8 cellular contexts compared by ENCODE assay signal in genomic region chr14:22980672-22981089, GRCh38. TPM values are rescaled to one million over a fixed set of nuclear protein-coding genes. Genes with fewer than 3 reads are reported as not detected.
DNase-seq lines count a peak whose midpoint lies in the region; ATAC-seq and TF ChIP-seq lines count a peak whose summit lies in the region.

No MANE protein-coding gene starts in this region.

- H3K27me3 ChIP-seq in right cardiac atrium (ENCODE audit: control insufficient read depth, insufficient read depth): no peaks in the 10 kb centered on the region
- H3K27me3 ChIP-seq in gastrocnemius medialis: peaks cover 26 to 32% (median 32%) of the 10 kb centered on the region in 3 donors

- H3K4me1 ChIP-seq in right cardiac atrium (ENCODE audit: control insufficient read depth, insufficient read depth, low read length): peaks cover 6% of the 10 kb centered on the region
- H3K4me1 ChIP-seq in gastrocnemius medialis: peaks cover 3 to 21% of the 10 kb centered on the region in 2 donors

- no peaks in the 10 kb centered on the region for H3K4me1 Mint-ChIP-seq in activated naive CD4-positive, alpha-beta T cell treated with anti-CD3 and anti-CD28 coated beads for 36 hours (ENCODE audit: low read depth)

- no peaks in the 10 kb centered on the region for H3K36me3 ChIP-seq in gastrocnemius medialis

- WGBS in right cardiac atrium: 1% methylated on average over 41 of the region's 41 CpGs

- no peaks in the 10 kb centered on the region for H3K36me3 Mint-ChIP-seq in activated naive CD4-positive, alpha-beta T cell treated with anti-CD3 and anti-CD28 coated beads for 36 hours (ENCODE audit: low read depth)

- H3K9me3 ChIP-seq in right cardiac atrium (ENCODE audit: control insufficient read depth, low read length): no peaks in the 10 kb centered on the region
- H3K9me3 ChIP-seq in gastrocnemius medialis: no peaks in the 10 kb centered on the region

- peak overlapping the region; percentile 57 for H3K4me3 ChIP-seq in right cardiac atrium (ENCODE audit: low read length)
- H3K4me3 ChIP-seq in gastrocnemius medialis: peak overlapping the region; percentile 59 to 83 (median 71)

- no peak for TF ChIP-seq POLR2A in gastrocnemius medialis (IDR thresholded peaks at IDR 0.05)

- in situ Hi-C loops in gastrocnemius medialis (cut with MboI; ENCODE audit: low sequenced_read_pairs in 4 of 4): no loop called here

- no peaks in the 10 kb centered on the region for H3K9me3 Mint-ChIP-seq in activated naive CD4-positive, alpha-beta T cell treated with anti-CD3 and anti-CD28 coated beads for 36 hours

- TF ChIP-seq CTCF in gastrocnemius medialis (IDR thresholded peaks at IDR 0.05 in 4 of 5, conservative IDR thresholded peaks at IDR 0.05 in 1 of 5): no peak

- ATAC-seq in right cardiac atrium (peak in 1 of 2 donors; percentile 5), gastrocnemius medialis (no peak), GM21423 (IDR thresholded peaks at IDR 0.05; ENCODE audit: unreplicated experiment) (no peak), HG03095 (IDR thresholded peaks at IDR 0.05; ENCODE audit: unreplicated experiment) (no peak), HG03135 (IDR thresholded peaks at IDR 0.05; ENCODE audit: unreplicated experiment) (no peak)

- no peak overlapping the region for H3K27ac Mint-ChIP-seq in activated naive CD4-positive, alpha-beta T cell treated with anti-CD3 and anti-CD28 coated beads for 36 hours

- H3K27me3 Mint-ChIP-seq in activated naive CD4-positive, alpha-beta T cell treated with anti-CD3 and anti-CD28 coated beads for 36 hours (ENCODE audit: low read depth): no peaks in the 10 kb centered on the region

- CTCF ChIA-PET in activated naive CD4-positive, alpha-beta T cell treated with anti-CD3 and anti-CD28 coated beads for 36 hours (lab: Charles Lee): interaction anchor here (0.6 to 18.5 kb wide), 6 partner anchors 8 to 88 kb away, joined by 3 to 713 read pairs (median 5); partner anchors contain the start of gene CDH24

- peak overlapping the region; percentile 32 for H3K27ac ChIP-seq in right cardiac atrium (ENCODE audit: low read length)
- H3K27ac ChIP-seq in gastrocnemius medialis: peak overlapping the region; percentile 32 to 68 (median 45)

- peak overlapping the region; percentile 43 for H3K4me3 Mint-ChIP-seq in activated naive CD4-positive, alpha-beta T cell treated with anti-CD3 and anti-CD28 coated beads for 36 hours

- DNase-seq in stimulated activated CD4-positive, alpha-beta T cell treated with anti-CD3 and anti-CD28 coated beads, Interleukin-15, amount 100 ng/mL, for 24 hours: peak; percentile 53
- DNase-seq in stimulated activated CD4-positive, alpha-beta T cell treated with anti-CD3 and anti-CD28 coated beads, Interleukin-4, amount 100 ng/mL, for 24 hours: no peak
- DNase-seq in activated naive CD4-positive, alpha-beta T cell treated with anti-CD3 and anti-CD28 coated beads for 36 hours: peak; percentile 37
- DNase-seq in right cardiac atrium (peak in 2 of 3 donors; percentile 71), gastrocnemius medialis (no peak)

- intact Hi-C loops in activated naive CD4-positive, alpha-beta T cell treated with anti-CD3 and anti-CD28 coated beads for 36 hours (cut with micrococcal nuclease): no loop called here
- intact Hi-C loops in right cardiac atrium (cut with DNase I) (no loop called here), gastrocnemius medialis (cut with DNase I; ENCODE audit: low total_unique reads) (loop anchor here (10.0 kb wide), 1 partner anchor 204 kb away; the partner anchor contains the start of gene SLC7A8)

RNA-seq across cellular contexts. Expression of gene AJUBA, which starts 1.7 kb away (rescaled TPM):
- 1 to 10 TPM; 2.1 to 2.8 TPM for total RNA-seq in activated naive CD4-positive, alpha-beta T cell treated with anti-CD3 and anti-CD28 coated beads for 36 hours
- total RNA-seq in right cardiac atrium: 1 to 10 TPM; 5.7 to 6.9 (median 6.6) TPM
- polyA plus RNA-seq in right cardiac atrium: 4.8 TPM
- 1 to 10 TPM in 2 of 4 donors, under 1 TPM in 2; 0.46 to 5.0 (median 1.9) TPM for total RNA-seq in gastrocnemius medialis

RNA-seq across cellular contexts. Expression of gene HAUS4, which starts 23.8 kb away (rescaled TPM):
- total RNA-seq in activated naive CD4-positive, alpha-beta T cell treated with anti-CD3 and anti-CD28 coated beads for 36 hours: 10 to 100 TPM; 97.1 to 97.3 TPM
- total RNA-seq in right cardiac atrium: 10 to 100 TPM; 16.5 to 33.5 (median 27.2) TPM
- polyA plus RNA-seq in right cardiac atrium: 29.6 TPM
- total RNA-seq in gastrocnemius medialis: 10 to 100 TPM; 12.9 to 34.6 (median 17.1) TPM

RNA-seq across cellular contexts. Expression of gene C14orf93, which starts 29.3 kb away (rescaled TPM):
- total RNA-seq in activated naive CD4-positive, alpha-beta T cell treated with anti-CD3 and anti-CD28 coated beads for 36 hours: 1 to 10 TPM; 8.3 to 9.3 TPM
- total RNA-seq in right cardiac atrium: 10 to 100 TPM in 1 of 4 donors, 1 to 10 TPM in 3; 5.8 to 11.4 (median 6.7) TPM
- 4.1 TPM for polyA plus RNA-seq in right cardiac atrium
- total RNA-seq in gastrocnemius medialis: 10 to 100 TPM in 1 of 4 donors, 1 to 10 TPM in 3; 3.7 to 16.2 (median 6.7) TPM

RNA-seq across cellular contexts. Expression of gene PRMT5, which starts 51.5 kb away (rescaled TPM):
- 10 to 100 TPM; 81.0 to 92.8 TPM for total RNA-seq in activated naive CD4-positive, alpha-beta T cell treated with anti-CD3 and anti-CD28 coated beads for 36 hours
- total RNA-seq in right cardiac atrium (10 to 100 TPM; 37.3 to 52.1 (median 49.5) TPM), gastrocnemius medialis (10 to 100 TPM; 67.2 to 83.2 (median 78.6) TPM)
- 22.0 TPM for polyA plus RNA-seq in right cardiac atrium

RNA-seq across cellular contexts. Expression of gene PSMB5, which starts 54.0 kb away (rescaled TPM):
- 100 to 1,000 TPM; 120 to 125 TPM for total RNA-seq in activated naive CD4-positive, alpha-beta T cell treated with anti-CD3 and anti-CD28 coated beads for 36 hours
- total RNA-seq in right cardiac atrium (100 to 1,000 TPM; 108 to 126 (median 112) TPM), gastrocnemius medialis (100 to 1,000 TPM; 304 to 543 (median 486) TPM)
- polyA plus RNA-seq in right cardiac atrium: 140 TPM

Comparison
In these comparisons a context has a peak if more than half of its experiments do, and no peak if none do; other contexts are left out.
1. DNase-seq: peak in stimulated activated CD4-positive, alpha-beta T cell treated with anti-CD3 and anti-CD28 coated beads, Interleukin-15, amount 100 ng/mL, for 24 hours (single experiment), activated naive CD4-positive, alpha-beta T cell treated with anti-CD3 and anti-CD28 coated beads for 36 hours (single experiment) and right cardiac atrium (2 of 3); none in stimulated activated CD4-positive, alpha-beta T cell treated with anti-CD3 and anti-CD28 coated beads, Interleukin-4, amount 100 ng/mL, for 24 hours (single experiment) and gastrocnemius medialis (0 of 2).